In the genomic region with DNA sequence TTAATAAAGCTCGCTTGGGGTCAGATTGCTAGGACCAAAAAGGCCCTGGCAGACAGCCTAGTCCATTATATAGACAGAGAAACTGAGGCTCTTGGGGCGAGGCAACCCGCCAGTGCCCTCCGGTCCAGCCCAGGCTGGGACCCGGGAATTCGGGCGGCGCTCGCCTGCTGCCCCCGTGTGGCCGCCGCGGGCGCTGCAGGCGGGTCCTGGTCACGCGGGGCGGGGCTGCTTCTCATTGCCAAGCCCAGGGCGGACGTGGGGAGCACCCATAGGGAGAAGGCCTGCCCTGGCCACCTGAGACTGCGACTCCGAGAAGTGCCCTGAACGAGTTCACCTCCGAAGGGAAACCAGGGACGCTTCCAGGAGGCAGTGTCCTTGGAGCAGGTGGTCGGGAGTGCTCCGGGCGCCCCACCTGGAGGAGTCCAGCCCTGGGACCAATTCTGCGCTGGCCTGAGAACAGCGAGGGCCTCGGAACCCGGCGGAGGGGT, we compare ENCODE assay signal across 8 cellular contexts. TPM values are rescaled to one million over a fixed set of nuclear protein-coding genes. Genes with fewer than 3 reads are reported as not detected.
DNase-seq lines count a peak whose midpoint lies in the region; ATAC-seq lines count a peak whose summit lies in the region.

No MANE protein-coding gene starts in this region.

- DNase-seq in Daoy (ENCODE audit: low read depth) (peak; percentile 67), HT-29 (ENCODE audit: low spot score) (peak; percentile 75), anterior cingulate cortex (lab: John Stamatoyannopoulos, UW) (peak in 43 of 58 donors; percentile 6 to 70 (median 36)), hypothalamus (lab: John Stamatoyannopoulos, UW) (peak in 43 of 51 donors; percentile 8 to 82 (median 38))
- DNase-seq in T-helper 2 cell treated with Interferon-gamma antibody and Interleukin-4, amounts not matched to agents 5 μg/mL and 100 μg/mL, for 36 hours (ENCODE audit: low spot score) = peak; percentile 59
- DNase-seq in stimulated activated CD4-positive, alpha-beta T cell treated with anti-CD3 and anti-CD28 coated beads, Interleukin-12 subunit alpha, Interleukin-12 subunit beta, amount 100 ng/mL, for 24 hours (ENCODE audit: low read depth in 2 of 2) = peak; percentile 46 to 63

- no peak overlapping the region for H3K27ac Mint-ChIP-seq in T-helper 2 cell treated with Interferon-gamma antibody and Interleukin-4, amounts not matched to agents 5 μg/mL and 100 μg/mL, for 36 hours

- no peaks in the 10 kb centered on the region for H3K9me3 Mint-ChIP-seq in T-helper 2 cell treated with Interferon-gamma antibody and Interleukin-4, amounts not matched to agents 5 μg/mL and 100 μg/mL, for 36 hours

- H3K27me3 Mint-ChIP-seq in T-helper 2 cell treated with Interferon-gamma antibody and Interleukin-4, amounts not matched to agents 5 μg/mL and 100 μg/mL, for 36 hours (ENCODE audit: low read depth) = no peaks in the 10 kb centered on the region

- no peak for ATAC-seq in GM21576 (IDR thresholded peaks at IDR 0.05; ENCODE audit: unreplicated experiment)
- ATAC-seq in HG03280 (IDR thresholded peaks at IDR 0.05; ENCODE audit: unreplicated experiment) = no peak

- H3K4me3 Mint-ChIP-seq in T-helper 2 cell treated with Interferon-gamma antibody and Interleukin-4, amounts not matched to agents 5 μg/mL and 100 μg/mL, for 36 hours = no peak overlapping the region

- no peaks in the 10 kb centered on the region for H3K4me1 Mint-ChIP-seq in T-helper 2 cell treated with Interferon-gamma antibody and Interleukin-4, amounts not matched to agents 5 μg/mL and 100 μg/mL, for 36 hours (ENCODE audit: low read depth)

- H3K36me3 Mint-ChIP-seq in T-helper 2 cell treated with Interferon-gamma antibody and Interleukin-4, amounts not matched to agents 5 μg/mL and 100 μg/mL, for 36 hours (ENCODE audit: low read depth) = no peaks in the 10 kb centered on the region

RNA-seq across cellular contexts. Expression of a gene that starts 36.0 kb away (rescaled TPM):
- 51.6 and 62.7 TPM in 2 replicates for total RNA-seq in Daoy (2014; rRNA removed; shearing (Covaris generic))
- 127 and 152 TPM in 2 replicates for total RNA-seq in HT-29 (2014; rRNA removed; shearing (Covaris generic))
